20 cellular contexts compared by ENCODE assay signal in genomic region chr7:149708026-149708425, GRCh38.
"Had no signal": no experiment of that assay in that cellular context is flagged by ENCODE, and none has a peak within 500 bp of the region (broad histone marks: within the 10 kb centered on the region; RNA-seq: fewer than 3 reads in every experiment).

No MANE protein-coding gene starts in this region.

- H3K9ac ChIP-seq: KMS-11 had no signal

- H3K27ac ChIP-seq: KMS-11, SJSA1, SK-N-MC had no signal

- H3K36me3 ChIP-seq: SJSA1 had no signal

- H3K4me1 ChIP-seq: SJSA1 had no signal

- H3K4me3 ChIP-seq: SJSA1 had no signal

- DNase-seq: IMR-90, MM.1S, NCI-H1092 treated with DMSO at 0.1 percent for 48 hours, NCI-H1436, NCI-H187, NCI-H2029, NCI-H2081 treated with DMSO at 0.1 percent for 48 hours, NCI-H2171, NCI-H226, NCI-H510A, NCI-H524 treated with DMSO at 0.1 percent for 48 hours, NCI-H69, NCI-H774, Right ventricle myocardium superior, RPMI8226, SIG-M5 had no signal

- H3K4me2 ChIP-seq: KMS-11 had no signal

- FAIRE-seq: RCC 7860 had no signal
